Comparison of ENCODE assay signal across 28 cellular contexts in the genomic region with DNA sequence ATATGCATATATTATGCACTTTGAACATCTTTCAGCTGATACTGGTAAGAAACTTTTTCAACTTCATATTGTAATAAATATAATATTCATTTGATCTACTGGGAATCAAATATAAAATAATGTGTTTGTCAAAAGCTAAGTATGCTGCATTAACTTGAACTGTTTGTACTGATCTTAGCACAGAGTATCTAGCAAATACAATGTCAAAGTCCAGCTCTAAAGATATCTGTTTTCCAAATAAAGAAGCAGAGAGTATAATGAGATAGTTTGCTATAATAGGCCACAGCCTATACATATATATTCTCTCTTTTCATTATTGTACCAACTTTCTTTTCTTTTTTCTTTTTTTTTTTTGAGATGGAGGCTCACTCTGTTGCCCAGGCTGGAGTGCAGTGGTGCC.
"Had no signal": no experiment of that assay in that cellular context is flagged by ENCODE, and none has a peak within 500 bp of the region (broad histone marks: within the 10 kb centered on the region; RNA-seq: fewer than 3 reads in every experiment).

No MANE protein-coding gene starts in this region.

- H3K4me1 ChIP-seq: parathyroid adenoma, psoas muscle, spleen, suprapubic skin, testis, tibial artery, transverse colon, upper lobe of right lung, uterus had no signal

- H3K9me3 ChIP-seq: ovary, psoas muscle, suprapubic skin, testis, tibial artery, transverse colon, upper lobe of right lung, uterus had no signal

- H3K27me3 ChIP-seq: neural progenitor cell, ovary, spleen, suprapubic skin, testis, tibial artery, transverse colon, upper lobe of right lung, uterus had no signal

- ATAC-seq: natural killer cell; psoas muscle; right cardiac atrium; sciatic nerve; stimulated activated memory B cell treated with anti-CD40 and anti-IgM and Interleukin-4, amounts not matched to agents 10 μg/mL and 1 μg/mL and 100 μg/mL, for 72 hours; stimulated activated naive CD8-positive, alpha-beta T cell treated with anti-CD3 and anti-CD28 coated beads, Interleukin-15, amount 100 ng/mL, for 72 hours; stimulated activated naive CD8-positive, alpha-beta T cell treated with anti-CD3 and anti-CD28 coated beads, Interleukin-15, Interleukin-2, amounts not matched to agents 100 U/mL and 50 U/mL, for 24 hours; upper lobe of right lung had no signal

- H3K36me3 ChIP-seq: neural progenitor cell, ovary, spleen, suprapubic skin, tibial artery, transverse colon, upper lobe of right lung, uterus had no signal

- DNase-seq: natural killer cell; occipital lobe; ovary; posterior cingulate gyrus; psoas muscle; right cardiac atrium; spleen; stimulated activated CD4-positive, alpha-beta T cell treated with anti-CD3 and anti-CD28 coated beads, Interleukin-12 subunit alpha, Interleukin-12 subunit beta, amount 100 ng/mL, for 4 hours; stimulated activated CD4-positive, alpha-beta T cell treated with anti-CD3 and anti-CD28 coated beads, Interleukin-1b, Interleukin-23, amount 100 ng/mL, for 48 hours; stimulated activated CD4-positive, alpha-beta T cell treated with anti-CD3 and anti-CD28 coated beads, Interleukin-4, amount 100 ng/mL, for 1 hour; stimulated activated CD4-positive, alpha-beta T cell treated with anti-CD3 and anti-CD28 coated beads, Interleukin-4, amount 100 ng/mL, for 4 hours; stimulated activated CD8-positive, alpha-beta memory T cell treated with anti-CD3 and anti-CD28 coated beads, Interleukin-4, amount 100 ng/mL, for 48 hours; stimulated activated naive CD4-positive, alpha-beta T cell; stimulated activated naive CD8-positive, alpha-beta T cell treated with anti-CD3 and anti-CD28 coated beads, Interleukin-15, amount 100 ng/mL, for 72 hours; stimulated activated naive CD8-positive, alpha-beta T cell treated with anti-CD3 and anti-CD28 coated beads, Interleukin-15, Interleukin-2, amounts not matched to agents 100 U/mL and 50 U/mL, for 24 hours; substantia nigra; testis; tibial artery; transverse colon; upper lobe of right lung; uterus had no signal

- H3K4me3 ChIP-seq: neural progenitor cell, ovary, psoas muscle, skin epidermis, smooth muscle cell, spleen, suprapubic skin, testis, tibial artery, transverse colon, upper lobe of right lung, uterus had no signal

- H3K79me2 ChIP-seq: parathyroid adenoma had no signal

- H3K27ac ChIP-seq: neural progenitor cell, ovary, parathyroid adenoma, psoas muscle, skin epidermis, spleen, suprapubic skin, testis, tibial artery, transverse colon, upper lobe of right lung, uterus had no signal

- H2AFZ ChIP-seq: neural progenitor cell, parathyroid adenoma had no signal

- H3K9ac ChIP-seq: neural progenitor cell, parathyroid adenoma had no signal

- H3K4me2 ChIP-seq: neural progenitor cell, smooth muscle cell had no signal
